In genomic region chr21:34582506-34583150, GRCh38 we compare ENCODE assay signal across 9 cellular contexts. TPM values are rescaled to one million over a fixed set of nuclear protein-coding genes. Genes with fewer than 3 reads are reported as not detected.
A peak's percentile ranks its signal among the peaks of the same experiment; 100 is the strongest.
DNase-seq lines count a peak whose midpoint lies in the region; ATAC-seq and TF ChIP-seq lines count a peak whose summit lies in the region.
"Had no signal": no experiment of that assay in that cellular context is flagged by ENCODE, and none has a peak within 500 bp of the region (broad histone marks: within the 10 kb centered on the region; RNA-seq: fewer than 3 reads in every experiment).

No MANE protein-coding gene starts in this region.

- CTCF ChIA-PET in activated CD8-positive, alpha-beta T cell treated with anti-CD3 and anti-CD28 coated beads, Interleukin-2, amount 10 ng/mL, durations not matched to agents 7 days and 5 days (lab: Charles Lee): interaction anchor here (0.6 to 2.1 kb wide), 11 partner anchors 20 to 219 kb away, joined by 3 to 9 read pairs (median 4); no protein-coding TSS in a partner anchor

- no peak overlapping the region for H3K4me3 Mint-ChIP-seq in activated CD8-positive, alpha-beta T cell treated with anti-CD3 and anti-CD28 coated beads, Interleukin-2, amount 10 ng/mL, durations not matched to agents 7 days and 5 days
- H3K4me3 Mint-ChIP-seq in stimulated activated naive CD8-positive, alpha-beta T cell treated with anti-CD3 and anti-CD28 coated beads, Interleukin-15, Interleukin-2, amounts not matched to agents 100 ng/mL and 50 ng/mL, for 24 hours: no peak overlapping the region

- H3K36me3 Mint-ChIP-seq in activated CD8-positive, alpha-beta T cell treated with anti-CD3 and anti-CD28 coated beads, Interleukin-2, amount 10 ng/mL, durations not matched to agents 7 days and 5 days (ENCODE audit: low read depth): no peaks in the 10 kb centered on the region
- peaks cover 11% of the 10 kb centered on the region for H3K36me3 Mint-ChIP-seq in stimulated activated naive CD8-positive, alpha-beta T cell treated with anti-CD3 and anti-CD28 coated beads, Interleukin-15, Interleukin-2, amounts not matched to agents 100 ng/mL and 50 ng/mL, for 24 hours (ENCODE audit: low read depth)

- TF ChIP-seq CTCF in left ventricle myocardium inferior (IDR thresholded peaks at IDR 0.05; ENCODE audit: borderline replicate concordance): peak; percentile 56

- POLR2A ChIA-PET in activated CD8-positive, alpha-beta T cell treated with anti-CD3 and anti-CD28 coated beads, Interleukin-2, amount 10 ng/mL, durations not matched to agents 7 days and 5 days (lab: Charles Lee): no interaction called here

- H3K36me3 ChIP-seq in left ventricle myocardium inferior: no peaks in the 10 kb centered on the region
- H3K36me3 ChIP-seq: BLaER1 had no signal

- H3K27me3 ChIP-seq in left ventricle myocardium inferior (ENCODE audit: low read depth): no peaks in the 10 kb centered on the region
- H3K27me3 ChIP-seq: BLaER1 had no signal

- no peaks in the 10 kb centered on the region for H3K9me3 Mint-ChIP-seq in activated CD8-positive, alpha-beta T cell treated with anti-CD3 and anti-CD28 coated beads, Interleukin-2, amount 10 ng/mL, durations not matched to agents 7 days and 5 days (ENCODE audit: insufficient read depth)
- H3K9me3 Mint-ChIP-seq in stimulated activated naive CD8-positive, alpha-beta T cell treated with anti-CD3 and anti-CD28 coated beads, Interleukin-15, Interleukin-2, amounts not matched to agents 100 ng/mL and 50 ng/mL, for 24 hours: no peaks in the 10 kb centered on the region

- peaks cover 10% of the 10 kb centered on the region for H3K4me1 Mint-ChIP-seq in activated CD8-positive, alpha-beta T cell treated with anti-CD3 and anti-CD28 coated beads, Interleukin-2, amount 10 ng/mL, durations not matched to agents 7 days and 5 days (ENCODE audit: low read depth)
- H3K4me1 Mint-ChIP-seq in stimulated activated naive CD8-positive, alpha-beta T cell treated with anti-CD3 and anti-CD28 coated beads, Interleukin-15, Interleukin-2, amounts not matched to agents 100 ng/mL and 50 ng/mL, for 24 hours (ENCODE audit: low read depth): peaks cover 40% of the 10 kb centered on the region

- H3K4me1 ChIP-seq in left ventricle myocardium inferior: peaks cover 74% of the 10 kb centered on the region

- peaks cover 14% of the 10 kb centered on the region for H3K9me3 ChIP-seq in left ventricle myocardium inferior (replicated peaks)

- H3K27me3 Mint-ChIP-seq in activated CD8-positive, alpha-beta T cell treated with anti-CD3 and anti-CD28 coated beads, Interleukin-2, amount 10 ng/mL, durations not matched to agents 7 days and 5 days (ENCODE audit: low read depth): no peaks in the 10 kb centered on the region
- H3K27me3 Mint-ChIP-seq in stimulated activated naive CD8-positive, alpha-beta T cell treated with anti-CD3 and anti-CD28 coated beads, Interleukin-15, Interleukin-2, amounts not matched to agents 100 ng/mL and 50 ng/mL, for 24 hours: no peaks in the 10 kb centered on the region

- peak; percentile 38 for DNase-seq in NCI-H146 (lab: John Stamatoyannopoulos, UW)
- DNase-seq in NCI-H146 treated with DMSO at 0.1 percent for 48 hours (lab: John Stamatoyannopoulos, UW; ENCODE audit: unreplicated experiment): no peak
- DNase-seq in activated CD8-positive, alpha-beta T cell treated with anti-CD3 and anti-CD28 coated beads, Interleukin-2, amount 10 ng/mL, durations not matched to agents 7 days and 5 days: no peak
- DNase-seq in left ventricle myocardium inferior: peak; percentile 40
- no peak for DNase-seq in activated CD4-positive, CD25-positive, alpha-beta regulatory T cell treated with anti-CD3 and anti-CD28 coated beads, Interleukin-2, amount 50 U/mL, for 72 hours

- intact Hi-C loops in left ventricle myocardium inferior (cut with micrococcal nuclease): no loop called here

- H3K27ac Mint-ChIP-seq in activated CD8-positive, alpha-beta T cell treated with anti-CD3 and anti-CD28 coated beads, Interleukin-2, amount 10 ng/mL, durations not matched to agents 7 days and 5 days: no peak overlapping the region
- peak overlapping the region; percentile 2 for H3K27ac Mint-ChIP-seq in stimulated activated naive CD8-positive, alpha-beta T cell treated with anti-CD3 and anti-CD28 coated beads, Interleukin-15, Interleukin-2, amounts not matched to agents 100 ng/mL and 50 ng/mL, for 24 hours

- H3K27ac ChIP-seq in left ventricle myocardium inferior (replicated peaks): peak overlapping the region; percentile 91
- H3K27ac ChIP-seq: BLaER1 had no signal

- H3K4me3 ChIP-seq in left ventricle myocardium inferior: no peak overlapping the region
- H3K4me3 ChIP-seq: BLaER1 had no signal

- ATAC-seq in HG03565 (IDR thresholded peaks at IDR 0.05; ENCODE audit: unreplicated experiment) (peak; percentile 64), GM21737 (IDR thresholded peaks at IDR 0.05; ENCODE audit: unreplicated experiment) (no peak)
- peak; percentile 42 for ATAC-seq in activated CD8-positive, alpha-beta T cell treated with anti-CD3 and anti-CD28 coated beads, Interleukin-2, amount 10 ng/mL, durations not matched to agents 7 days and 5 days

RNA-seq across cellular contexts. Expression of gene RCAN1, which starts 32.3 kb away (rescaled TPM):
- total RNA-seq in activated CD8-positive, alpha-beta T cell treated with anti-CD3 and anti-CD28 coated beads, Interleukin-2, amount 10 ng/mL, durations not matched to agents 7 days and 5 days: 1 to 10 TPM; 7.8 to 8.1 TPM
- 75.3 TPM for total RNA-seq in left ventricle myocardium inferior

Comparison
In these comparisons a context has a peak if more than half of its experiments do, and no peak if none do; other contexts are left out.
1. DNase-seq: peak in NCI-H146 (single experiment) and left ventricle myocardium inferior (single experiment); none in NCI-H146 treated with DMSO at 0.1 percent for 48 hours (single experiment), activated CD8-positive, alpha-beta T cell treated with anti-CD3 and anti-CD28 coated beads, Interleukin-2, amount 10 ng/mL, durations not matched to agents 7 days and 5 days (single experiment) and activated CD4-positive, CD25-positive, alpha-beta regulatory T cell treated with anti-CD3 and anti-CD28 coated beads, Interleukin-2, amount 50 U/mL, for 72 hours (single experiment).